ENCODE assay signal across 34 cellular contexts in the genomic region with DNA sequence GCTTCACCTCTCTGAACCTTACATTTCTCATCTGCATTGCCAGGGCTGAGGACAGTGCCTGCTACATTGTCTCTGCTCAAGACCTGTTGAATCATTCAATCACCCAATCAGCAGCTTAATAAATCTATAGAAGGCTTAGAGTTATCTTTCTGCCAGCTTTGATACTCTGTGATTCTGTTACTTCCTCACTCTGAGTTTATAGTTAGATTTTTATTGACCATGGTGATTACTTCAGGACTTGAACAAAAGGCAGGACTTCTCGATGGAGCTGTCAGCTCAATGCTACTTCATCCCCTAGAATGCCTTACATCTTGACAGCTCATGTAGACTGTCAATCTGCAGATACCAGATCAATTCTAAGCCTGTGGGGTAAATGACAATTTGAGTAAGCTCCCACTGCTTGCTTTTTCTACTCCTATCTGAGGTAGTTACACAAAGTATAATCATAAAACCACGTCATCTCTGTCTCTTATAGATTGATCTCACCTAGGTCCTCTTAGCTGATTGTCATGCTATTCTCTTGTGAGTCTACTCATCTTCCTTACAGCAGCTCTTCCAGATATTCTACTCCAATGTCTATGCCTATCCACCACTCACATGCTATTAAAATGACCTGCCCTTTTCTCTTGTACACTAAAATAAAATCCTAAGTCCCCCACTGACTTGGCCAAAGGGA.
"Had no signal": no experiment of that assay in that cellular context is flagged by ENCODE, and none has a peak within 500 bp of the region (broad histone marks: within the 10 kb centered on the region; RNA-seq: fewer than 3 reads in every experiment).

No MANE protein-coding gene starts in this region.

- H3K4me3 ChIP-seq: MG63 had no signal

- H3K27ac ChIP-seq: KMS-11 had no signal

- DNase-seq: Karpas-422, Kasumi-1, KG1, MG63, MM.1S, MV-4-11, NCI-H1048, NCI-H1092, NCI-H1092 treated with DMSO at 0.1 percent for 48 hours, NCI-H1105, NCI-H1105 treated with DMSO at 0.1 percent for 48 hours, NCI-H1417, NCI-H1417 treated with DMSO at 0.1 percent for 48 hours, NCI-H1436, NCI-H1436 treated with DMSO at 0.1 percent for 48 hours, NCI-H146, NCI-H1694, NCI-H1694 treated with DMSO at 0.1 percent for 48 hours, NCI-H187, NCI-H187 treated with DMSO at 0.1 percent for 48 hours, NCI-H1930, NCI-H2029, NCI-H2029 treated with DMSO at 0.1 percent for 48 hours, NCI-H2081, NCI-H2081 treated with DMSO at 0.1 percent for 48 hours, NCI-H2107, NCI-H2171, NCI-H2171 treated with DMSO at 0.1 percent for 48 hours, NCI-H2227 treated with DMSO at 0.1 percent for 48 hours, NCI-H226, NCI-H345, NCI-H446, NCI-H446 treated with DMSO at 0.1 percent for 48 hours had no signal

- H3K36me3 ChIP-seq: MG63 had no signal

- H3K9me3 ChIP-seq: MG63 had no signal
